29 cellular contexts compared by ENCODE assay signal in the genomic region with DNA sequence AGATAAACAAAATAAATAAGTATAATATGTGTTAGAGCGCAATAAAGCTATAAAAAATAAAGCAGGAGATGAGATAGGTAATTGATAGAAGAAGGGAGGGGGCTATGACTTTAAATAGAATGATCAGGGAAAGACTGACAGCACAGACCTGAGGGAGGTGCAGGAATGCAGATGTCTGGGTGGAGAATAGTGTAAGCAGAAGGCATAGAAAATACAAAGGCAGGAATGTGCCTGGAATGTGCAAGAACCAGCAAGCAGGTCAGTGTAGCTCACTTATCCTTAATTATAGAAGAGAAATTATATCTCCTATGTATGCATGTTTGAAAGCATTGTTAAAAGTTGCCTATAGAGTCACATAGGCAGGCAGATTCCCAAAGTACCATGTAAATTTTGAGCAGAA.
"Had no signal": no experiment of that assay in that cellular context is flagged by ENCODE, and none has a peak within 500 bp of the region (broad histone marks: within the 10 kb centered on the region; RNA-seq: fewer than 3 reads in every experiment).

No MANE protein-coding gene starts in this region.

- H3K9me3 Mint-ChIP-seq: neural crest cell had no signal

- DNase-seq: hypothalamus; islet precursor cell; left ventricle myocardium inferior; midbrain; mucosa of descending colon; naive thymus-derived CD4-positive, alpha-beta T cell; nucleus accumbens; pancreas; posterior cingulate gyrus; retina; right cardiac atrium; stimulated activated CD4-positive, alpha-beta T cell treated with anti-CD3 and anti-CD28 coated beads, Interleukin-12 subunit alpha, Interleukin-12 subunit beta, amount 100 ng/mL, for 4 hours; stimulated activated CD4-positive, alpha-beta T cell treated with anti-CD3 and anti-CD28 coated beads, Interleukin-15, amount 100 ng/mL, for 24 hours; stimulated activated CD4-positive, alpha-beta T cell treated with anti-CD3 and anti-CD28 coated beads, Interleukin-2, amount 100 ng/mL, for 24 hours; stimulated activated CD4-positive, alpha-beta T cell treated with anti-CD3 and anti-CD28 coated beads, Interleukin-4, amount 100 ng/mL, for 1 hour; stimulated activated naive B cell treated with anti-CD40 and anti-IgM and Interleukin-4, amounts not matched to agents 10 μg/mL and 1 μg/mL and 100 μg/mL, for 72 hours; stimulated activated naive CD8-positive, alpha-beta T cell treated with anti-CD3 and anti-CD28 coated beads, Interleukin-15, Interleukin-2, amounts not matched to agents 100 U/mL and 50 U/mL, for 24 hours; stomach; testis; thyroid gland; transverse colon had no signal

- H3K4me1 ChIP-seq: left ventricle myocardium inferior, pancreas, prostate gland, stomach, testis, thyroid gland, transverse colon, upper lobe of left lung, vagina had no signal

- H3K27me3 Mint-ChIP-seq: natural killer cell treated with Interleukin-12 subunit alpha and Interleukin-12 subunit beta and Interleukin-15 and Interleukin-18, amount 100 ng/mL, for 72 hours; stimulated activated naive B cell treated with anti-CD40 and anti-IgM and Interleukin-4, amounts not matched to agents 10 μg/mL and 1 μg/mL and 100 μg/mL, for 72 hours had no signal

- H3K27ac ChIP-seq: left ventricle myocardium inferior, pancreas, prostate gland, skin epidermis, stomach, testis, thyroid gland, transverse colon, upper lobe of left lung, vagina had no signal

- ATAC-seq: mucosa of descending colon; naive thymus-derived CD4-positive, alpha-beta T cell; natural killer cell treated with Interleukin-12 subunit alpha and Interleukin-12 subunit beta and Interleukin-15 and Interleukin-18, amount 100 ng/mL, for 72 hours; pancreas; right cardiac atrium; sciatic nerve; stimulated activated naive B cell treated with anti-CD40 and anti-IgM and Interleukin-4, amounts not matched to agents 10 μg/mL and 1 μg/mL and 100 μg/mL, for 72 hours; stimulated activated naive CD8-positive, alpha-beta T cell treated with anti-CD3 and anti-CD28 coated beads, Interleukin-15, Interleukin-2, amounts not matched to agents 100 U/mL and 50 U/mL, for 24 hours had no signal

- H3K27ac Mint-ChIP-seq: naive thymus-derived CD4-positive, alpha-beta T cell; natural killer cell treated with Interleukin-12 subunit alpha and Interleukin-12 subunit beta and Interleukin-15 and Interleukin-18, amount 100 ng/mL, for 72 hours; stimulated activated naive B cell treated with anti-CD40 and anti-IgM and Interleukin-4, amounts not matched to agents 10 μg/mL and 1 μg/mL and 100 μg/mL, for 72 hours had no signal

- H3K4me1 Mint-ChIP-seq: naive thymus-derived CD4-positive, alpha-beta T cell; neural crest cell; stimulated activated naive B cell treated with anti-CD40 and anti-IgM and Interleukin-4, amounts not matched to agents 10 μg/mL and 1 μg/mL and 100 μg/mL, for 72 hours had no signal

- H3K36me3 Mint-ChIP-seq: naive thymus-derived CD4-positive, alpha-beta T cell; natural killer cell treated with Interleukin-12 subunit alpha and Interleukin-12 subunit beta and Interleukin-15 and Interleukin-18, amount 100 ng/mL, for 72 hours; stimulated activated naive B cell treated with anti-CD40 and anti-IgM and Interleukin-4, amounts not matched to agents 10 μg/mL and 1 μg/mL and 100 μg/mL, for 72 hours had no signal

- H3K36me3 ChIP-seq: left ventricle myocardium inferior, pancreas, prostate gland, stomach, thyroid gland, transverse colon, upper lobe of left lung, vagina had no signal

- H3K4me3 ChIP-seq: left ventricle myocardium inferior, lung, mucosa of descending colon, pancreas, prostate gland, skin epidermis, stomach, testis, thyroid gland, transverse colon, upper lobe of left lung, vagina had no signal

- H3K4me3 Mint-ChIP-seq: naive thymus-derived CD4-positive, alpha-beta T cell; natural killer cell treated with Interleukin-12 subunit alpha and Interleukin-12 subunit beta and Interleukin-15 and Interleukin-18, amount 100 ng/mL, for 72 hours; neural crest cell; stimulated activated naive B cell treated with anti-CD40 and anti-IgM and Interleukin-4, amounts not matched to agents 10 μg/mL and 1 μg/mL and 100 μg/mL, for 72 hours had no signal

- H3K27me3 ChIP-seq: pancreas, stomach, testis, thyroid gland, transverse colon, upper lobe of left lung, vagina had no signal
